1 cellular context compared by ENCODE assay signal in genomic region chr6:53064726-53065265, GRCh38.
TF ChIP-seq lines count a peak whose summit lies in the region.

No MANE protein-coding gene starts in this region.

TF ChIP-seq in HepG2, 621 proteins besides CTCF, POLR2A, EP300 and RAD21 (continued from another document and continues in another):
- TF ChIP-seq ZKSCAN8 (CRISPR knock-in tag; IDR thresholded peaks at IDR 0.05; ENCODE audit: borderline replicate concordance) (no peak), RBM22 (optimal IDR thresholded peaks at IDR 0.05; ENCODE audit: low read length) (no peak), ZBTB33 (CRISPR knock-in tag; IDR thresholded peaks at IDR 0.05) (no peak), U2AF2 (IDR thresholded peaks at IDR 0.05; ENCODE audit: low read depth, low read length) (no peak), NFIB (CRISPR knock-in tag; IDR thresholded peaks at IDR 0.05; ENCODE audit: borderline replicate concordance) (no peak), RCOR2 (CRISPR knock-in tag; IDR thresholded peaks at IDR 0.05) (no peak), ZBTB38 (CRISPR knock-in tag; IDR thresholded peaks at IDR 0.05) (no peak), ZNF496 (CRISPR knock-in tag; IDR thresholded peaks at IDR 0.05; ENCODE audit: insufficient replicate concordance) (no peak), MYPOP (CRISPR knock-in tag; IDR thresholded peaks at IDR 0.05) (0 out of 2 replicates have a peak, but pooled peaks have one; percentile 39), ZSCAN5A (CRISPR knock-in tag; IDR thresholded peaks at IDR 0.05; ENCODE audit: borderline replicate concordance) (no peak), TBX3 (IDR thresholded peaks at IDR 0.05; ENCODE audit: borderline replicate concordance) (no peak), ZNF766 (CRISPR knock-in tag; IDR thresholded peaks at IDR 0.05; ENCODE audit: borderline replicate concordance) (no peak; the same call in 1 of the 2 replicates), MXD4 (CRISPR knock-in tag; IDR thresholded peaks at IDR 0.05) (no peak; the same call in 1 of the 2 replicates), ZNF747 (CRISPR knock-in tag; IDR thresholded peaks at IDR 0.05; ENCODE audit: borderline replicate concordance) (peak; percentile 89; the same call in 1 of the 2 replicates), ZFYVE20 (CRISPR knock-in tag; IDR thresholded peaks at IDR 0.05; ENCODE audit: borderline replicate concordance, low read depth) (no peak), TBX2 (CRISPR knock-in tag; IDR thresholded peaks at IDR 0.05; ENCODE audit: borderline replicate concordance) (no peak), ZNF264 (CRISPR knock-in tag; IDR thresholded peaks at IDR 0.05) (no peak; the same call in none of the 2 replicates), MTA3 (CRISPR knock-in tag; IDR thresholded peaks at IDR 0.05) (no peak), MIXL1 (CRISPR knock-in tag; IDR thresholded peaks at IDR 0.05) (no peak; the same call in 1 of the 2 replicates), MEIS2 (CRISPR knock-in tag; IDR thresholded peaks at IDR 0.05) (peak; percentile 37), HNF4A (CRISPR knock-in tag; IDR thresholded peaks at IDR 0.05) (no peak), ATRX (CRISPR knock-in tag; IDR thresholded peaks at IDR 0.05; ENCODE audit: borderline replicate concordance) (no peak), ELF3 (CRISPR knock-in tag; IDR thresholded peaks at IDR 0.05) (peak; percentile 59), FOXC1 (CRISPR knock-in tag; IDR thresholded peaks at IDR 0.05; ENCODE audit: borderline replicate concordance) (no peak), RAD51 (IDR thresholded peaks at IDR 0.05; ENCODE audit: borderline replicate concordance) (no peak), SP140L (CRISPR knock-in tag; IDR thresholded peaks at IDR 0.05; ENCODE audit: borderline replicate concordance) (peak; percentile 81), FOXK2 (IDR thresholded peaks at IDR 0.05) (no peak), ZNF180 (CRISPR knock-in tag; IDR thresholded peaks at IDR 0.05; ENCODE audit: borderline replicate concordance, low read depth) (no peak), JARID2 (CRISPR knock-in tag; IDR thresholded peaks at IDR 0.05; ENCODE audit: insufficient replicate concordance) (peak; percentile 5), ZNF256 (CRISPR knock-in tag; conservative IDR thresholded peaks at IDR 0.05) (no peak; the same call in 1 of the 2 replicates), ZMYM2 (CRISPR knock-in tag; IDR thresholded peaks at IDR 0.05) (no peak), IKZF5 (CRISPR knock-in tag; IDR thresholded peaks at IDR 0.05) (peak; percentile 78; the same call in 1 of the 2 replicates), JUNB (CRISPR knock-in tag; IDR thresholded peaks at IDR 0.05; ENCODE audit: borderline replicate concordance) (no peak), FLYWCH1 (CRISPR knock-in tag; IDR thresholded peaks at IDR 0.05) (no peak), NFAT5 (CRISPR knock-in tag; IDR thresholded peaks at IDR 0.05) (no peak), ZNF142 (CRISPR knock-in tag; IDR thresholded peaks at IDR 0.05) (no peak), ZNF552 (CRISPR knock-in tag; IDR thresholded peaks at IDR 0.05; ENCODE audit: borderline replicate concordance) (no peak), PLSCR1 (CRISPR knock-in tag; IDR thresholded peaks at IDR 0.05; ENCODE audit: borderline replicate concordance) (no peak), HOXA7 (CRISPR knock-in tag; IDR thresholded peaks at IDR 0.05) (no peak), HIC2 (CRISPR knock-in tag; IDR thresholded peaks at IDR 0.05; ENCODE audit: low read depth) (no peak), ZNF510 (CRISPR knock-in tag; IDR thresholded peaks at IDR 0.05; ENCODE audit: low read depth) (no peak), ZNF678 (CRISPR knock-in tag; IDR thresholded peaks at IDR 0.05) (no peak), PHF20 (CRISPR knock-in tag; IDR thresholded peaks at IDR 0.05) (no peak), ZFX (CRISPR knock-in tag; IDR thresholded peaks at IDR 0.05; ENCODE audit: low read depth) (no peak), BRCA1 (CRISPR knock-in tag; IDR thresholded peaks at IDR 0.05) (no peak), ZEB1 (IDR thresholded peaks at IDR 0.05; ENCODE audit: insufficient replicate concordance, low read depth) (no peak), ZFP36L1 (CRISPR knock-in tag; IDR thresholded peaks at IDR 0.05) (no peak)
